Comparison of ENCODE assay signal across 28 cellular contexts in genomic region chr2:38509947-38510326, GRCh38.
DNase-seq lines count a peak whose midpoint lies in the region; ATAC-seq and TF ChIP-seq lines count a peak whose summit lies in the region.
"Had no signal": no experiment of that assay in that cellular context is flagged by ENCODE, and none has a peak within 500 bp of the region (broad histone marks: within the 10 kb centered on the region; RNA-seq: fewer than 3 reads in every experiment).

No MANE protein-coding gene starts in this region.

- no peak for TF ChIP-seq EP300 in esophagus muscularis mucosa (IDR thresholded peaks at IDR 0.05)
- no peak for TF ChIP-seq EP300 in transverse colon (IDR thresholded peaks at IDR 0.05; ENCODE audit: low read depth)

- in situ Hi-C loops in mammary epithelial cell (cut with MboI; ENCODE audit: low sequenced_read_pairs in 2 of 2) = loop anchor here (5.0 to 10.0 kb wide), 2 partner anchors 193 to 195 kb away; no protein-coding TSS in a partner anchor
- in situ Hi-C loops in transverse colon (cut with MboI; ENCODE audit: low pct_ligation_motif_present in 1 of 4, low pct_unique_long_range_greater_than_20kb in 1 of 4, low sequenced_read_pairs in 3 of 4) = loop anchor here (5.0 to 25.0 kb wide), 4 partner anchors 193 to 523 kb away; no protein-coding TSS in a partner anchor

- H3K4me3 ChIP-seq in mammary epithelial cell (replicated peaks in 1 of 3; ENCODE audit: insufficient read depth in 1 of 3, low read depth in 2 of 3, low read length in 3 of 3) (no peak overlapping the region), esophagus muscularis mucosa (no peak overlapping the region), parathyroid adenoma (ENCODE audit: low read depth, low read length) (no peak overlapping the region), transverse colon (no peak overlapping the region)
- H3K4me3 ChIP-seq: lung had no signal

- dilution Hi-C loops in mammary epithelial cell (cut with HindIII; ENCODE audit: low sequenced_read_pairs) = loop anchor here (5.0 kb wide), 1 partner anchor 43 kb away; no protein-coding TSS in a partner anchor

- H3K27ac ChIP-seq in mammary epithelial cell (ENCODE audit: insufficient read depth, low read depth, low read length) (no peak overlapping the region), esophagus muscularis mucosa (replicated peaks in 1 of 4) (peak overlapping the region; percentile 82 to 90 (median 84)), parathyroid adenoma (no peak overlapping the region), transverse colon (peak overlapping the region; percentile 38 to 74 (median 58))
- H3K27ac ChIP-seq: 22Rv1, VCaP had no signal

- no peaks in the 10 kb centered on the region for H3K9me3 ChIP-seq in mammary epithelial cell (replicated peaks; ENCODE audit: insufficient read depth, low read length)
- H3K9me3 ChIP-seq in esophagus muscularis mucosa = no peaks in the 10 kb centered on the region
- no peaks in the 10 kb centered on the region for H3K9me3 ChIP-seq in parathyroid adenoma (ENCODE audit: control insufficient read depth, low read length)
- H3K9me3 ChIP-seq in transverse colon = no peaks in the 10 kb centered on the region

- no peaks in the 10 kb centered on the region for H3K9me3 Mint-ChIP-seq in MCF 10A (ENCODE audit: unreplicated experiment)
- H3K9me3 Mint-ChIP-seq: activated CD4-positive, alpha-beta T cell treated with anti-CD3 and anti-CD28 coated beads, Interleukin-2, amount 10 ng/mL, durations not matched to agents 24 days and 14 days; CD4-positive, alpha-beta memory T cell; type B pancreatic cell had no signal

- no peak for ATAC-seq in HG03460 (IDR thresholded peaks at IDR 0.05; ENCODE audit: unreplicated experiment)
- ATAC-seq: activated T-cell treated with anti-CD3 and anti-CD28 coated beads, Interleukin-2, amount 50 U/mL, for 4 hours had no signal

- H3K79me2 ChIP-seq in mammary epithelial cell (ENCODE audit: insufficient read depth, low read length) (no peaks in the 10 kb centered on the region), parathyroid adenoma (no peaks in the 10 kb centered on the region)

- DNase-seq in mammary epithelial cell (no peak), MCF 10A (ENCODE audit: unreplicated experiment) (no peak), esophagus muscularis mucosa (ENCODE audit: extremely low spot score) (no peak), transverse colon (no peak), NCI-H526 treated with DMSO at 0.1 percent for 48 hours (lab: John Stamatoyannopoulos, UW) (no peak), head of caudate nucleus (no peak)
- DNase-seq: activated CD4-positive, alpha-beta T cell treated with anti-CD3 and anti-CD28 coated beads, Interleukin-2, amount 10 ng/mL, durations not matched to agents 24 days and 14 days; activated naive CD4-positive, alpha-beta T cell; activated T-cell treated with anti-CD3 and anti-CD28 coated beads, Interleukin-2, amount 50 U/mL, for 4 hours; AML-193; CD4-positive, alpha-beta memory T cell; effector memory CD4-positive, alpha-beta T cell; KG1; kidney; NCI-H1436 treated with DMSO at 0.1 percent for 48 hours; NCI-H2107; NCI-H510A; nucleus accumbens; RPMI8226; stimulated activated CD4-positive, alpha-beta T cell treated with anti-CD3 and anti-CD28 coated beads, Interleukin-12 subunit alpha, Interleukin-12 subunit beta, amount 100 ng/mL, for 4 hours; stimulated activated CD4-positive, alpha-beta T cell treated with anti-CD3 and anti-CD28 coated beads, Interleukin-4, amount 100 ng/mL, for 4 hours; stimulated activated naive CD4-positive, alpha-beta T cell treated with Interleukin-2 at 50 U/mL for 16 hours had no signal

- no peaks in the 10 kb centered on the region for H3K27me3 Mint-ChIP-seq in MCF 10A (ENCODE audit: insufficient read depth, unreplicated experiment)

- H3K4me2 ChIP-seq in mammary epithelial cell (ENCODE audit: insufficient read depth, low read depth, low read length) (no peak overlapping the region), parathyroid adenoma (ENCODE audit: low read length) (no peak overlapping the region)

- H2AFZ ChIP-seq in mammary epithelial cell (ENCODE audit: low read depth, low read length) = peak overlapping the region; percentile 32
- peak overlapping the region; percentile 54 for H2AFZ ChIP-seq in parathyroid adenoma

- H4K20me1 ChIP-seq in mammary epithelial cell (ENCODE audit: insufficient read depth, low read length) = no peaks in the 10 kb centered on the region

- POLR2A ChIA-PET in MCF 10A (lab: Yijun Ruan, JAX) = interaction anchor here (0.5 to 3.1 kb wide), 7 partner anchors 13 to 733 kb away, joined by 3 to 50 read pairs (median 5); partner anchors contain the start of gene ATL2

- BruUV-seq in mammary epithelial cell (replicated peaks; lab: Mats Ljungman, UMichigan) (no TSS peak), MCF 10A (replicated peaks; lab: Mats Ljungman, UMichigan) (no TSS peak)

- TF ChIP-seq CTCF in mammary epithelial cell (conservative IDR thresholded peaks at IDR 0.05 in 1 of 2, IDR thresholded peaks at IDR 0.05 in 1 of 2; ENCODE audit: extremely low read depth in 1 of 2, insufficient read depth in 1 of 2, low read depth in 1 of 2, low read length in 2 of 2) (no peak), MCF 10A (IDR thresholded peaks at IDR 0.05; ENCODE audit: unreplicated experiment) (no peak), esophagus muscularis mucosa (IDR thresholded peaks at IDR 0.05) (no peak), parathyroid adenoma (IDR thresholded peaks at IDR 0.05) (no peak), transverse colon (IDR thresholded peaks at IDR 0.05) (no peak)

- H3K4me1 ChIP-seq in mammary epithelial cell (ENCODE audit: insufficient read depth, low read length) (peaks cover 27% of the 10 kb centered on the region), esophagus muscularis mucosa (peaks cover 14 to 77% (median 69%) of the 10 kb centered on the region in 4 donors), parathyroid adenoma (peaks cover 5% of the 10 kb centered on the region), transverse colon (peaks cover 0 to 17% (median 9%) of the 10 kb centered on the region in 4 donors)

- H3K36me3 Mint-ChIP-seq in MCF 10A (ENCODE audit: insufficient read depth, unreplicated experiment) = no peaks in the 10 kb centered on the region
- H3K36me3 Mint-ChIP-seq: CD4-positive, alpha-beta memory T cell; type B pancreatic cell had no signal

- no peak for TF ChIP-seq POLR2A in esophagus muscularis mucosa (IDR thresholded peaks at IDR 0.05; ENCODE audit: low read depth)
- TF ChIP-seq POLR2A in transverse colon (IDR thresholded peaks at IDR 0.05) = no peak

- H3K4me3 Mint-ChIP-seq in MCF 10A (ENCODE audit: unreplicated experiment) = no peak overlapping the region
- H3K4me3 Mint-ChIP-seq: activated CD4-positive, alpha-beta T cell treated with anti-CD3 and anti-CD28 coated beads, Interleukin-2, amount 10 ng/mL, durations not matched to agents 24 days and 14 days; activated T-cell treated with anti-CD3 and anti-CD28 coated beads, Interleukin-2, amount 50 U/mL, for 4 hours; CD4-positive, alpha-beta memory T cell; type B pancreatic cell had no signal

- H3K27ac Mint-ChIP-seq in MCF 10A (ENCODE audit: low read depth, unreplicated experiment) = no peak overlapping the region
- H3K27ac Mint-ChIP-seq: activated CD4-positive, alpha-beta T cell treated with anti-CD3 and anti-CD28 coated beads, Interleukin-2, amount 10 ng/mL, durations not matched to agents 24 days and 14 days; CD4-positive, alpha-beta memory T cell; type B pancreatic cell had no signal

- H3K36me3 ChIP-seq in mammary epithelial cell (ENCODE audit: insufficient read depth, low read length) (no peaks in the 10 kb centered on the region), esophagus muscularis mucosa (no peaks in the 10 kb centered on the region), parathyroid adenoma (ENCODE audit: control insufficient read depth, insufficient read depth, low read length) (no peaks in the 10 kb centered on the region), transverse colon (no peaks in the 10 kb centered on the region)

- CTCF ChIA-PET in mammary epithelial cell (lab: Charles Lee; ENCODE audit: low non-redundant PET) (no interaction called here), MCF 10A (lab: Yijun Ruan, JAX) (interaction anchor here (0.5 to 3.4 kb wide), 10 partner anchors 11 to 229 kb away, joined by 3 to 78 read pairs (median 4); no protein-coding TSS in a partner anchor)

- H3K4me1 Mint-ChIP-seq in MCF 10A (ENCODE audit: insufficient read depth, unreplicated experiment) = peaks cover 38% of the 10 kb centered on the region

- intact Hi-C loops in mammary epithelial cell (cut with micrococcal nuclease) (loop anchor here (2.0 to 5.0 kb wide), 4 partner anchors 47 to 525 kb away; partner anchors contain the start of gene CYP1B1), MCF 10A (cut with micrococcal nuclease) (loop anchor here (2.0 kb wide), 2 partner anchors 47 to 525 kb away; no protein-coding TSS in a partner anchor), esophagus muscularis mucosa (cut with DNase I) (no loop called here), transverse colon (cut with DNase I; ENCODE audit: low total_unique reads) (loop anchor here (10.0 kb wide), 1 partner anchor 135 kb away; the partner anchor contains the start of gene ATL2), head of caudate nucleus (cut with DNase I) (loop anchor here (10.0 kb wide), 1 partner anchor 135 kb away; the partner anchor contains the start of gene ATL2)

- 98% methylated on average over 2 of the region's 2 CpGs for WGBS in mammary epithelial cell (ENCODE audit: low coverage, missing lambda C conversion rate)
- 86% methylated on average over 2 of the region's 2 CpGs for WGBS in esophagus muscularis mucosa
- 87 to 100% methylated on average over 2 of the region's 2 CpGs for WGBS in transverse colon (ENCODE audit: low coverage in 1 of 2), 2 donors

- H3K27me3 ChIP-seq in mammary epithelial cell (ENCODE audit: insufficient read depth, low read length) (no peaks in the 10 kb centered on the region), esophagus muscularis mucosa (no peaks in the 10 kb centered on the region), parathyroid adenoma (ENCODE audit: control insufficient read depth, insufficient read depth, low read length) (no peaks in the 10 kb centered on the region), transverse colon (no peaks in the 10 kb centered on the region)

- H3K9ac ChIP-seq in mammary epithelial cell (ENCODE audit: insufficient read depth, low read length) (no peak overlapping the region), parathyroid adenoma (no peak overlapping the region)

Comparison
In these comparisons a context has a peak if more than half of its experiments do, and no peak if none do; other contexts are left out.
1. H3K27ac ChIP-seq: peak in esophagus muscularis mucosa (4 of 4) and transverse colon (4 of 4); none in mammary epithelial cell (single experiment) and parathyroid adenoma (single experiment).